ENCODE assay signal across 8 cellular contexts in the genomic region with DNA sequence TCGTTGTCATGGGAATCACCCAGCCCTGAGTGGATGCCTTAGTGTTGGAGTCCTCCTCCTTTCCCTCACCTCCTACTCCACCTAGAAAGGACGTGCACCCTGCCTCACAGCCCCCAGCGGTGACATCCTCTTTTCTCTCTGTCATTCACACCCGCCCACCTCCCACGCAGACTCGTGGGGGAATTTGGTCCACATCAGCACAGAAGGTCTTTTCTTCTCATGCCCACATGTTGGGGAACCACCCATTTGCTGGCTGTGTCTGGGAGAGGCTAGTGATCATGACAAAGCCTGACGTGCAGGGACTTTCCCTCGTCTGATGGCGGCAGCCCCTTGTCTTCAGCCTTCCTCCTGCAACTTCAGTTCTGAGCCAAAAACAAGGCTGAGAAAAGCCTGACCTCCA.
DNase-seq lines count a peak whose midpoint lies in the region; ATAC-seq, FAIRE-seq and TF ChIP-seq lines count a peak whose summit lies in the region.

No MANE protein-coding gene starts in this region.

- peak; percentile 75 for ATAC-seq in GM19455 (IDR thresholded peaks at IDR 0.05; ENCODE audit: unreplicated experiment)
- peak; percentile 80 for ATAC-seq in HG03432 (IDR thresholded peaks at IDR 0.05; ENCODE audit: unreplicated experiment)
- peak; percentile 92 to 93 for ATAC-seq in activated T-cell treated with anti-CD3 and anti-CD28 coated beads, Interleukin-2, amount 50 U/mL, for 72 hours (replicated peaks in 1 of 2)

- H3K36me3 Mint-ChIP-seq in activated T-cell treated with anti-CD3 and anti-CD28 coated beads, Interleukin-2, amount 50 U/mL, for 72 hours (ENCODE audit: insufficient read depth in 2 of 2) = no peaks in the 10 kb centered on the region

- intact Hi-C loops in colonic mucosa (cut with DNase I) = no loop called here

- H3K36me3 ChIP-seq in colonic mucosa = no peaks in the 10 kb centered on the region

- TF ChIP-seq CTCF in D721Med (IDR thresholded peaks at IDR 0.05; ENCODE audit: insufficient read depth, missing control alignments) = no peak
- TF ChIP-seq CTCF in colonic mucosa (IDR thresholded peaks at IDR 0.05) = no peak

- no peak overlapping the region for H3K9ac ChIP-seq in colonic mucosa (ENCODE audit: low read depth in 2 of 2, low read length in 2 of 2)

- DNase-seq in activated T-cell treated with anti-CD3 and anti-CD28 coated beads, Interleukin-2, amount 50 U/mL, for 72 hours = peak; percentile 87 to 91
- peak; percentile 84 for DNase-seq in stimulated activated CD4-positive, alpha-beta T cell treated with anti-CD3 and anti-CD28 coated beads, Interleukin-4, amount 100 ng/mL, for 1 hour
- DNase-seq in D721Med (ENCODE audit: insufficient read length, low spot score) = no peak
- DNase-seq in colonic mucosa = no peak
- DNase-seq in NCI-H1092 (lab: John Stamatoyannopoulos, UW) = no peak
- DNase-seq in NCI-H526 treated with DMSO at 0.1 percent for 48 hours (lab: John Stamatoyannopoulos, UW) = no peak

- H3K4me3 Mint-ChIP-seq in activated T-cell treated with anti-CD3 and anti-CD28 coated beads, Interleukin-2, amount 50 U/mL, for 72 hours = peak overlapping the region; percentile 72 to 87

- H3K27ac ChIP-seq in colonic mucosa = no peak overlapping the region

- H3K9me3 Mint-ChIP-seq in activated T-cell treated with anti-CD3 and anti-CD28 coated beads, Interleukin-2, amount 50 U/mL, for 72 hours = peaks cover 0 to 2% of the 10 kb centered on the region in 2 donors

- FAIRE-seq in D721Med (lab: Jason Lieb, UNC) = no peak

- no peaks in the 10 kb centered on the region for H3K9me3 ChIP-seq in colonic mucosa

- no peaks in the 10 kb centered on the region for H3K27me3 ChIP-seq in colonic mucosa

- H3K4me3 ChIP-seq in colonic mucosa = no peak overlapping the region

- H3K4me1 ChIP-seq in colonic mucosa = no peaks in the 10 kb centered on the region

- peak overlapping the region; percentile 20 for H3K27ac Mint-ChIP-seq in activated T-cell treated with anti-CD3 and anti-CD28 coated beads, Interleukin-2, amount 50 U/mL, for 72 hours

- H3K4me1 Mint-ChIP-seq in activated T-cell treated with anti-CD3 and anti-CD28 coated beads, Interleukin-2, amount 50 U/mL, for 72 hours (ENCODE audit: low read depth) = peaks cover 60% of the 10 kb centered on the region

- H3K27me3 Mint-ChIP-seq in activated T-cell treated with anti-CD3 and anti-CD28 coated beads, Interleukin-2, amount 50 U/mL, for 72 hours (ENCODE audit: low read depth) = peaks cover 18% of the 10 kb centered on the region

Comparison
In these comparisons a context has a peak if more than half of its experiments do, and no peak if none do; other contexts are left out.
1. DNase-seq: peak in activated T-cell treated with anti-CD3 and anti-CD28 coated beads, Interleukin-2, amount 50 U/mL, for 72 hours (2 of 2) and stimulated activated CD4-positive, alpha-beta T cell treated with anti-CD3 and anti-CD28 coated beads, Interleukin-4, amount 100 ng/mL, for 1 hour (single experiment); none in D721Med (single experiment), colonic mucosa (single experiment), NCI-H1092 (single experiment) and NCI-H526 treated with DMSO at 0.1 percent for 48 hours (single experiment).
2. Peak in every context shown above with its lines, with median percentiles within 50 percentile points of each other: ATAC-seq.